ENCODE assay signal across 19 cellular contexts in genomic region chr18:6764382-6764781, GRCh38. TPM values are rescaled to one million over a fixed set of nuclear protein-coding genes. Genes with fewer than 3 reads are reported as not detected.
DNase-seq lines count a peak whose midpoint lies in the region; ATAC-seq and TF ChIP-seq lines count a peak whose summit lies in the region.
"Had no signal": no experiment of that assay in that cellular context is flagged by ENCODE, and none has a peak within 500 bp of the region (broad histone marks: within the 10 kb centered on the region; RNA-seq: fewer than 3 reads in every experiment).

No MANE protein-coding gene starts in this region.

- ATAC-seq in Right ventricle myocardium superior (ENCODE audit: poor library complexity) (peak; percentile 45), WTC11 (peak; percentile 32; the same call in 1 of the 2 replicates)

- H3K4me1 Mint-ChIP-seq in WTC11 = peaks cover 17% of the 10 kb centered on the region
- peaks cover 51% of the 10 kb centered on the region for H3K4me1 Mint-ChIP-seq in nephron
- no peaks in the 10 kb centered on the region for H3K4me1 Mint-ChIP-seq in CD4-positive, alpha-beta memory T cell
- H3K4me1 Mint-ChIP-seq: CD4-positive, CD25-positive, alpha-beta regulatory T cell had no signal

- TF ChIP-seq POLR2A in vagina (IDR thresholded peaks at IDR 0.05) (no peak), breast epithelium (IDR thresholded peaks at IDR 0.05) (no peak)

- H3K4me3 Mint-ChIP-seq in WTC11 (no peak overlapping the region), nephron (no peak overlapping the region)
- no peak overlapping the region for H3K4me3 Mint-ChIP-seq in CD4-positive, alpha-beta memory T cell
- H3K4me3 Mint-ChIP-seq: CD4-positive, CD25-positive, alpha-beta regulatory T cell; HFFc6 had no signal

- no peaks in the 10 kb centered on the region for H3K27me3 ChIP-seq in left ventricle myocardium inferior (ENCODE audit: low read depth)
- H3K27me3 ChIP-seq in vagina = no peaks in the 10 kb centered on the region
- no peaks in the 10 kb centered on the region for H3K27me3 ChIP-seq in breast epithelium
- H3K27me3 ChIP-seq in CD4-positive, alpha-beta memory T cell (ENCODE audit: insufficient read depth, low read length) = no peaks in the 10 kb centered on the region
- H3K27me3 ChIP-seq: BE2C had no signal

- no peaks in the 10 kb centered on the region for H3K36me3 Mint-ChIP-seq in WTC11
- peaks cover 35% of the 10 kb centered on the region for H3K36me3 Mint-ChIP-seq in nephron (ENCODE audit: low read depth)
- H3K36me3 Mint-ChIP-seq in CD4-positive, alpha-beta memory T cell = no peaks in the 10 kb centered on the region
- H3K36me3 Mint-ChIP-seq: CD4-positive, CD25-positive, alpha-beta regulatory T cell had no signal

- H3K4me1 ChIP-seq in left ventricle myocardium inferior (no peaks in the 10 kb centered on the region), vagina (no peaks in the 10 kb centered on the region), breast epithelium (no peaks in the 10 kb centered on the region)
- no peaks in the 10 kb centered on the region for H3K4me1 ChIP-seq in CD4-positive, alpha-beta memory T cell (ENCODE audit: insufficient read depth, low read length)
- H3K4me1 ChIP-seq: BE2C had no signal

- no peaks in the 10 kb centered on the region for H3K9me3 Mint-ChIP-seq in WTC11
- peaks cover 15% of the 10 kb centered on the region for H3K9me3 Mint-ChIP-seq in nephron
- H3K9me3 Mint-ChIP-seq in CD4-positive, alpha-beta memory T cell = peaks cover 1 to 15% (median 4%) of the 10 kb centered on the region in 8 donors

- H3K4me3 ChIP-seq in left ventricle myocardium inferior = no peak overlapping the region
- no peak overlapping the region for H3K4me3 ChIP-seq in vagina
- H3K4me3 ChIP-seq in breast epithelium = no peak overlapping the region
- no peak overlapping the region for H3K4me3 ChIP-seq in CD4-positive, alpha-beta memory T cell (ENCODE audit: low read length in 2 of 2)

- H3K27ac Mint-ChIP-seq in WTC11 (no peak overlapping the region), nephron (peak overlapping the region; percentile 26 to 96 (median 84))
- H3K27ac Mint-ChIP-seq in CD4-positive, alpha-beta memory T cell = no peak overlapping the region
- H3K27ac Mint-ChIP-seq: CD4-positive, CD25-positive, alpha-beta regulatory T cell; HFFc6 had no signal

- DNase-seq in Right ventricle myocardium superior (no peak), left ventricle myocardium inferior (no peak), WTC11 (ENCODE audit: low spot score) (no peak), vagina (ENCODE audit: extremely low spot score in 2 of 2) (no peak), breast epithelium (ENCODE audit: low spot score in 2 of 2) (no peak)
- DNase-seq in CD4-positive, alpha-beta memory T cell = no peak
- DNase-seq: BE2C; Caco-2; CD4-positive, CD25-positive, alpha-beta regulatory T cell; GDM1; H7; HFFc6; NCI-H1417; NCI-H187; NCI-H2107; NCI-H446 treated with DMSO at 0.1 percent for 48 hours; OCI-M1 had no signal

- no peak overlapping the region for H3K27ac ChIP-seq in left ventricle myocardium inferior (replicated peaks)
- peak overlapping the region; percentile 2 for H3K27ac ChIP-seq in vagina
- no peak overlapping the region for H3K27ac ChIP-seq in breast epithelium
- H3K27ac ChIP-seq in CD4-positive, alpha-beta memory T cell (ENCODE audit: low read depth, low read length) = no peak overlapping the region
- H3K27ac ChIP-seq: KMS-11 had no signal

- CTCF ChIA-PET in WTC11 (lab: Charles Lee) = interaction anchor here (2.1 kb wide), 1 partner anchor 12 kb away, joined by 6 read pairs; no protein-coding TSS in a partner anchor
- CTCF ChIA-PET in CD4-positive, alpha-beta memory T cell (lab: Charles Lee; ENCODE audit: partially characterized antibody) = no interaction called here

- POLR2A ChIA-PET in WTC11 (lab: Charles Lee) = no interaction called here
- POLR2A ChIA-PET in CD4-positive, alpha-beta memory T cell (lab: Charles Lee; ENCODE audit: partially characterized antibody) = no interaction called here

- H3K9me3 ChIP-seq in left ventricle myocardium inferior (replicated peaks) = peaks cover 13% of the 10 kb centered on the region
- H3K9me3 ChIP-seq in vagina = no peaks in the 10 kb centered on the region
- H3K9me3 ChIP-seq in breast epithelium = peaks cover 0 to 3% of the 10 kb centered on the region in 2 donors
- no peaks in the 10 kb centered on the region for H3K9me3 ChIP-seq in CD4-positive, alpha-beta memory T cell (ENCODE audit: control insufficient read depth in 1 of 2, low read length in 2 of 2)
- H3K9me3 ChIP-seq: BE2C, Caco-2 had no signal

- TF ChIP-seq CTCF in left ventricle myocardium inferior (IDR thresholded peaks at IDR 0.05; ENCODE audit: borderline replicate concordance) (no peak), WTC11 (IDR thresholded peaks at IDR 0.05) (no peak), nephron (IDR thresholded peaks at IDR 0.05; ENCODE audit: unreplicated experiment in 3 of 3) (no peak), vagina (IDR thresholded peaks at IDR 0.05) (no peak), breast epithelium (IDR thresholded peaks at IDR 0.05) (no peak)

- intact Hi-C loops in Right ventricle myocardium superior (cut with DNase I) (no loop called here), left ventricle myocardium inferior (cut with micrococcal nuclease) (no loop called here), vagina (cut with DNase I) (no loop called here), breast epithelium (cut with DNase I; ENCODE audit: low total_unique reads) (no loop called here)
- intact Hi-C loops in CD4-positive, alpha-beta memory T cell (cut with micrococcal nuclease) = no loop called here

- H3K27me3 Mint-ChIP-seq in WTC11 (ENCODE audit: low read depth) (no peaks in the 10 kb centered on the region), nephron (ENCODE audit: low read depth) (no peaks in the 10 kb centered on the region)
- no peaks in the 10 kb centered on the region for H3K27me3 Mint-ChIP-seq in CD4-positive, alpha-beta memory T cell
- H3K27me3 Mint-ChIP-seq: CD4-positive, CD25-positive, alpha-beta regulatory T cell had no signal

- H3K36me3 ChIP-seq in left ventricle myocardium inferior = no peaks in the 10 kb centered on the region
- H3K36me3 ChIP-seq in vagina = no peaks in the 10 kb centered on the region
- no peaks in the 10 kb centered on the region for H3K36me3 ChIP-seq in breast epithelium
- no peaks in the 10 kb centered on the region for H3K36me3 ChIP-seq in CD4-positive, alpha-beta memory T cell (ENCODE audit: insufficient read depth, low read length)
- H3K36me3 ChIP-seq: BE2C had no signal

TF ChIP-seq in WTC11, 78 proteins besides CTCF, POLR2A, EP300 and RAD21:
- TF ChIP-seq ATF2 (CRISPR knock-in tag; IDR thresholded peaks at IDR 0.05; ENCODE audit: borderline replicate concordance, low read depth) (no peak), FOXP1 (CRISPR knock-in tag; IDR thresholded peaks at IDR 0.05; ENCODE audit: borderline replicate concordance) (no peak), CDX4 (CRISPR knock-in tag; IDR thresholded peaks at IDR 0.05; ENCODE audit: borderline replicate concordance) (no peak), TEAD1 (CRISPR knock-in tag; IDR thresholded peaks at IDR 0.05) (no peak), CREB1 (CRISPR knock-in tag; IDR thresholded peaks at IDR 0.05) (no peak), SMAD4 (CRISPR knock-in tag; IDR thresholded peaks at IDR 0.05) (no peak), KAT7 (CRISPR knock-in tag; IDR thresholded peaks at IDR 0.05; ENCODE audit: borderline replicate concordance) (no peak), NR2C2 (CRISPR knock-in tag; IDR thresholded peaks at IDR 0.05) (no peak), ZNF263 (CRISPR knock-in tag; IDR thresholded peaks at IDR 0.05; ENCODE audit: low read depth) (no peak), NR1H2 (CRISPR knock-in tag; IDR thresholded peaks at IDR 0.05) (no peak), GABPB1 (CRISPR knock-in tag; IDR thresholded peaks at IDR 0.05) (no peak), USF2 (CRISPR knock-in tag; IDR thresholded peaks at IDR 0.05) (no peak)
- TF ChIP-seq, protein P1, sequence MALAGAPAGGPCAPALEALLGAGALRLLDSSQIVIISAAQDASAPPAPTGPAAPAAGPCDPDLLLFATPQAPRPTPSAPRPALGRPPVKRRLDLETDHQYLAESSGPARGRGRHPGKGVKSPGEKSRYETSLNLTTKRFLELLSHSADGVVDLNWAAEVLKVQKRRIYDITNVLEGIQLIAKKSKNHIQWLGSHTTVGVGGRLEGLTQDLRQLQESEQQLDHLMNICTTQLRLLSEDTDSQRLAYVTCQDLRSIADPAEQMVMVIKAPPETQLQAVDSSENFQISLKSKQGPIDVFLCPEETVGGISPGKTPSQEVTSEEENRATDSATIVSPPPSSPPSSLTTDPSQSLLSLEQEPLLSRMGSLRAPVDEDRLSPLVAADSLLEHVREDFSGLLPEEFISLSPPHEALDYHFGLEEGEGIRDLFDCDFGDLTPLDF (CRISPR knock-in tag; IDR thresholded peaks at IDR 0.05) = no peak

RNA-seq across cellular contexts. Expression of gene ARHGAP28, which starts 34.9 kb away (rescaled TPM):
- 1.1 TPM for total RNA-seq in Right ventricle myocardium superior
- 1.5 TPM for total RNA-seq in left ventricle myocardium inferior
- total RNA-seq in WTC11 (2021) = 10.5 to 14.8 TPM (median 10.7 TPM) in 3 replicates
- 7.6 TPM for total RNA-seq in vagina
- 10 to 100 TPM in 2 of 3 donors, 1 to 10 TPM in 1; 7.3 to 13.0 (median 10.8) TPM for total RNA-seq in breast epithelium
- not detected for total RNA-seq in CD4-positive, alpha-beta memory T cell
- polyA plus RNA-seq in CD4-positive, alpha-beta memory T cell = not detected
- total RNA-seq: CD4-positive, CD25-positive, alpha-beta regulatory T cell had no signal
- polyA plus RNA-seq: CD4-positive, CD25-positive, alpha-beta regulatory T cell had no signal

Comparison
In these comparisons a context has a peak if more than half of its experiments do, and no peak if none do; other contexts are left out.
1. H3K27ac Mint-ChIP-seq: peak in nephron (3 of 3); none in WTC11 (single experiment) and CD4-positive, alpha-beta memory T cell (0 of 7).